1 cellular context compared by ENCODE assay signal in genomic region chr9:98226968-98227367, GRCh38.
TF ChIP-seq lines count a peak whose summit lies in the region.

No MANE protein-coding gene starts in this region.

TF ChIP-seq in HepG2, 621 proteins besides CTCF, POLR2A, EP300 and RAD21:
- TF ChIP-seq MIER2 (CRISPR knock-in tag; IDR thresholded peaks at IDR 0.05) = no peak
- TF ChIP-seq SUZ12 (IDR thresholded peaks at IDR 0.05; ENCODE audit: low read depth, low read length) = no peak
- TF ChIP-seq ZEB1 (IDR thresholded peaks at IDR 0.05; ENCODE audit: insufficient replicate concordance, low read depth) = no peak
- no peak for TF ChIP-seq GFI1 (CRISPR knock-in tag; IDR thresholded peaks at IDR 0.05; ENCODE audit: borderline replicate concordance)
- no peak for TF ChIP-seq ISL2 (CRISPR knock-in tag; IDR thresholded peaks at IDR 0.05)
- no peak for TF ChIP-seq MAF1 (CRISPR knock-in tag; IDR thresholded peaks at IDR 0.05; ENCODE audit: borderline replicate concordance)
- no peak for TF ChIP-seq FOXC1 (CRISPR knock-in tag; IDR thresholded peaks at IDR 0.05; ENCODE audit: borderline replicate concordance)
- TF ChIP-seq, protein P1, sequence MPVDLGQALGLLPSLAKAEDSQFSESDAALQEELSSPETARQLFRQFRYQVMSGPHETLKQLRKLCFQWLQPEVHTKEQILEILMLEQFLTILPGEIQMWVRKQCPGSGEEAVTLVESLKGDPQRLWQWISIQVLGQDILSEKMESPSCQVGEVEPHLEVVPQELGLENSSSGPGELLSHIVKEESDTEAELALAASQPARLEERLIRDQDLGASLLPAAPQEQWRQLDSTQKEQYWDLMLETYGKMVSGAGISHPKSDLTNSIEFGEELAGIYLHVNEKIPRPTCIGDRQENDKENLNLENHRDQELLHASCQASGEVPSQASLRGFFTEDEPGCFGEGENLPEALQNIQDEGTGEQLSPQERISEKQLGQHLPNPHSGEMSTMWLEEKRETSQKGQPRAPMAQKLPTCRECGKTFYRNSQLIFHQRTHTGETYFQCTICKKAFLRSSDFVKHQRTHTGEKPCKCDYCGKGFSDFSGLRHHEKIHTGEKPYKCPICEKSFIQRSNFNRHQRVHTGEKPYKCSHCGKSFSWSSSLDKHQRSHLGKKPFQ (CRISPR knock-in tag; IDR thresholded peaks at IDR 0.05; ENCODE audit: insufficient replicate concordance) = no peak
- no peak for TF ChIP-seq HDAC2 (CRISPR knock-in tag; IDR thresholded peaks at IDR 0.05)
